7 cellular contexts compared by ENCODE assay signal in genomic region chr18:9093109-9093508, GRCh38. TPM values are rescaled to one million over a fixed set of nuclear protein-coding genes. Genes with fewer than 3 reads are reported as not detected.
A peak's percentile ranks its signal among the peaks of the same experiment; 100 is the strongest.
DNase-seq lines count a peak whose midpoint lies in the region; ATAC-seq, FAIRE-seq and TF ChIP-seq lines count a peak whose summit lies in the region.
"Not testable (repeated sequence)": the region's sequence is repeated elsewhere in the genome, so short reads cannot be mapped to it uniquely, and the experiment has no call there.

No MANE protein-coding gene starts in this region.

- not testable (repeated sequence) for H3K36me3 ChIP-seq in CD4-positive, CD25-positive, alpha-beta regulatory T cell (ENCODE audit: control insufficient read depth, insufficient read depth, low read length); HepG2 (replicated peaks in 1 of 2; ENCODE audit: control insufficient read depth in 1 of 2, insufficient read depth in 2 of 2, low read length in 2 of 2)

- POLR2A ChIA-PET in T-cell (lab: Charles Lee): interaction anchor here (0.6 to 0.7 kb wide), 6 partner anchors 23 to 399 kb away, joined by 3 to 6 read pairs (median 4); no protein-coding TSS in a partner anchor
- POLR2A ChIA-PET in activated CD4-positive, alpha-beta memory T cell treated with anti-CD3 and anti-CD28 coated beads, Interleukin-2, amount 10 ng/mL, durations not matched to agents 7 days and 5 days (lab: Charles Lee): interaction anchor here (1.0 to 27.5 kb wide), 6 partner anchors 4 to 156 kb away, joined by 3 to 1351 read pairs (median 384); partner anchors contain the start of genes ANKRD12 and NDUFV2
- POLR2A ChIA-PET in activated naive CD8-positive, alpha-beta T cell treated with anti-CD3 and anti-CD28 coated beads, Interleukin-2, amount 10 ng/mL, durations not matched to agents 7 days and 5 days (lab: Charles Lee): interaction anchor here (0.9 to 13.2 kb wide), 4 partner anchors 9 to 44 kb away, joined by 4 to 211 read pairs (median 5); partner anchors contain the start of genes ANKRD12 and NDUFV2
- POLR2A ChIA-PET in HepG2 (lab: Yijun Ruan, JAX): interaction anchor here (0.7 to 4.5 kb wide), 5 partner anchors 10 to 44 kb away, joined by 3 to 67 read pairs (median 3); partner anchors contain the start of genes ANKRD12 and NDUFV2

- peak overlapping the region in 2 of 3 donors; percentile 52 to 95 for H3K27ac Mint-ChIP-seq in CD4-positive, CD25-positive, alpha-beta regulatory T cell
- peak overlapping the region; percentile 61 to 69 for H3K27ac Mint-ChIP-seq in T-cell
- peak overlapping the region; percentile 98 for H3K27ac Mint-ChIP-seq in activated CD4-positive, alpha-beta memory T cell treated with anti-CD3 and anti-CD28 coated beads, Interleukin-2, amount 10 ng/mL, durations not matched to agents 7 days and 5 days
- peak overlapping the region; percentile 100 for H3K27ac Mint-ChIP-seq in activated T-helper 17 cell treated with anti-CD3 and anti-CD28 coated beads, Interleukin-2, amount 50 U/mL, for 72 hours
- H3K27ac Mint-ChIP-seq in activated naive CD8-positive, alpha-beta T cell treated with anti-CD3 and anti-CD28 coated beads, Interleukin-2, amount 10 ng/mL, durations not matched to agents 7 days and 5 days: peak overlapping the region; percentile 6
- H3K27ac Mint-ChIP-seq in stimulated activated effector memory CD8-positive, alpha-beta T cell treated with anti-CD3 and anti-CD28 coated beads, Interleukin-12 subunit alpha, Interleukin-12 subunit beta, amount 100 ng/mL, for 72 hours: peak overlapping the region; percentile 100

- H3K36me3 Mint-ChIP-seq in CD4-positive, CD25-positive, alpha-beta regulatory T cell; T-cell: not testable (repeated sequence)
- peaks cover 34% of the 10 kb centered on the region for H3K36me3 Mint-ChIP-seq in activated CD4-positive, alpha-beta memory T cell treated with anti-CD3 and anti-CD28 coated beads, Interleukin-2, amount 10 ng/mL, durations not matched to agents 7 days and 5 days (ENCODE audit: low read depth)
- peaks cover 62% of the 10 kb centered on the region for H3K36me3 Mint-ChIP-seq in activated T-helper 17 cell treated with anti-CD3 and anti-CD28 coated beads, Interleukin-2, amount 50 U/mL, for 72 hours (ENCODE audit: low read depth)
- peaks cover 17% of the 10 kb centered on the region for H3K36me3 Mint-ChIP-seq in activated naive CD8-positive, alpha-beta T cell treated with anti-CD3 and anti-CD28 coated beads, Interleukin-2, amount 10 ng/mL, durations not matched to agents 7 days and 5 days
- peaks cover 74% of the 10 kb centered on the region for H3K36me3 Mint-ChIP-seq in stimulated activated effector memory CD8-positive, alpha-beta T cell treated with anti-CD3 and anti-CD28 coated beads, Interleukin-12 subunit alpha, Interleukin-12 subunit beta, amount 100 ng/mL, for 72 hours

- not testable (repeated sequence) for H3K27me3 ChIP-seq in CD4-positive, CD25-positive, alpha-beta regulatory T cell (ENCODE audit: control insufficient read depth, insufficient read depth, low read length); HepG2 (ENCODE audit: control insufficient read depth in 1 of 2, insufficient read depth in 2 of 2, low read length in 2 of 2)

- BruUV-seq in HepG2 (replicated peaks; lab: Mats Ljungman, UMichigan): not testable (repeated sequence)

- H3K4me2 ChIP-seq in HepG2 (ENCODE audit: low read depth, low read length): peak overlapping the region; percentile 65; the same call in 1 of the 2 replicates

- not testable (repeated sequence) for H4K20me1 ChIP-seq in HepG2 (ENCODE audit: insufficient read depth, low read length)

- 25% methylated on average over 3 of the region's 3 CpGs for WGBS in HepG2 (ENCODE audit: low lambda C conversion rate)

- CTCF ChIA-PET in T-cell (lab: Charles Lee): interaction anchor here (0.6 to 1.0 kb wide), 4 partner anchors 13 to 96 kb away, joined by 3 to 4 read pairs (median 3); no protein-coding TSS in a partner anchor
- CTCF ChIA-PET in activated CD4-positive, alpha-beta memory T cell treated with anti-CD3 and anti-CD28 coated beads, Interleukin-2, amount 10 ng/mL, durations not matched to agents 7 days and 5 days (lab: Charles Lee): interaction anchor here (0.7 to 4.7 kb wide), 2 partner anchors 10 to 470 kb away, joined by 3 to 19 read pairs; no protein-coding TSS in a partner anchor
- CTCF ChIA-PET in HepG2 (lab: Yijun Ruan, JAX; ENCODE audit: low intra/inter-chr PET ratio, low total read pairs): not testable (repeated sequence)

- H3K4me3 ChIP-seq in CD4-positive, CD25-positive, alpha-beta regulatory T cell (ENCODE audit: low read depth, low read length); HepG2 (replicated peaks in 1 of 3; ENCODE audit: insufficient read depth in 1 of 3, low read depth in 2 of 3, low read length in 3 of 3): not testable (repeated sequence)

- peak overlapping the region; percentile 59 for H3K9ac ChIP-seq in HepG2 (ENCODE audit: insufficient read depth, low read depth, low read length)

- TF ChIP-seq CTCF in HepG2 (CRISPR knock-in tag; IDR thresholded peaks at IDR 0.05): not testable (repeated sequence)

- in situ Hi-C loops in HepG2 (cut with HindIII; ENCODE audit: extremely low pct_ligation_motif_present, low pct_unique_long_range_greater_than_20kb): not testable (repeated sequence)

- not testable (repeated sequence) for H3K79me2 ChIP-seq in HepG2 (ENCODE audit: insufficient read depth, low read length)

- TF ChIP-seq RAD21 in HepG2 (CRISPR knock-in tag; IDR thresholded peaks at IDR 0.05): not testable (repeated sequence)

- not testable (repeated sequence) for H3K9me3 Mint-ChIP-seq in CD4-positive, CD25-positive, alpha-beta regulatory T cell; T-cell; activated CD4-positive, alpha-beta memory T cell treated with anti-CD3 and anti-CD28 coated beads, Interleukin-2, amount 10 ng/mL, durations not matched to agents 7 days and 5 days; activated T-helper 17 cell treated with anti-CD3 and anti-CD28 coated beads, Interleukin-2, amount 50 U/mL, for 72 hours; activated naive CD8-positive, alpha-beta T cell treated with anti-CD3 and anti-CD28 coated beads, Interleukin-2, amount 10 ng/mL, durations not matched to agents 7 days and 5 days; stimulated activated effector memory CD8-positive, alpha-beta T cell treated with anti-CD3 and anti-CD28 coated beads, Interleukin-12 subunit alpha, Interleukin-12 subunit beta, amount 100 ng/mL, for 72 hours

- not testable (repeated sequence) for H3K4me3 Mint-ChIP-seq in CD4-positive, CD25-positive, alpha-beta regulatory T cell; T-cell; activated CD4-positive, alpha-beta memory T cell treated with anti-CD3 and anti-CD28 coated beads, Interleukin-2, amount 10 ng/mL, durations not matched to agents 7 days and 5 days; activated naive CD8-positive, alpha-beta T cell treated with anti-CD3 and anti-CD28 coated beads, Interleukin-2, amount 10 ng/mL, durations not matched to agents 7 days and 5 days; stimulated activated effector memory CD8-positive, alpha-beta T cell treated with anti-CD3 and anti-CD28 coated beads, Interleukin-12 subunit alpha, Interleukin-12 subunit beta, amount 100 ng/mL, for 72 hours
- H3K4me3 Mint-ChIP-seq in activated T-helper 17 cell treated with anti-CD3 and anti-CD28 coated beads, Interleukin-2, amount 50 U/mL, for 72 hours: peak overlapping the region; percentile 97

- not testable (repeated sequence) for H2AFZ ChIP-seq in HepG2 (ENCODE audit: low read length)

- not testable (repeated sequence) for H3K9me3 ChIP-seq in CD4-positive, CD25-positive, alpha-beta regulatory T cell (ENCODE audit: control insufficient read depth in 2 of 2, low read length in 2 of 2); HepG2 (ENCODE audit: low read length)

- intact Hi-C loops in HepG2 (cut with micrococcal nuclease; ENCODE audit: unreplicated experiment): not testable (repeated sequence)

- not testable (repeated sequence) for H3K27me3 Mint-ChIP-seq in CD4-positive, CD25-positive, alpha-beta regulatory T cell; T-cell; activated CD4-positive, alpha-beta memory T cell treated with anti-CD3 and anti-CD28 coated beads, Interleukin-2, amount 10 ng/mL, durations not matched to agents 7 days and 5 days; activated T-helper 17 cell treated with anti-CD3 and anti-CD28 coated beads, Interleukin-2, amount 50 U/mL, for 72 hours; activated naive CD8-positive, alpha-beta T cell treated with anti-CD3 and anti-CD28 coated beads, Interleukin-2, amount 10 ng/mL, durations not matched to agents 7 days and 5 days

- not testable (repeated sequence) for DNase-seq in CD4-positive, CD25-positive, alpha-beta regulatory T cell; T-cell; activated CD4-positive, alpha-beta memory T cell treated with anti-CD3 and anti-CD28 coated beads, Interleukin-2, amount 10 ng/mL, durations not matched to agents 7 days and 5 days; activated naive CD8-positive, alpha-beta T cell treated with anti-CD3 and anti-CD28 coated beads, Interleukin-2, amount 10 ng/mL, durations not matched to agents 7 days and 5 days; HepG2 (ENCODE audit: low spot score); stimulated activated effector memory CD8-positive, alpha-beta T cell treated with anti-CD3 and anti-CD28 coated beads, Interleukin-12 subunit alpha, Interleukin-12 subunit beta, amount 100 ng/mL, for 72 hours (ENCODE audit: low spot score in 2 of 2)

- peaks cover 35 to 93% (median 54%) of the 10 kb centered on the region in 4 donors for H3K4me1 Mint-ChIP-seq in CD4-positive, CD25-positive, alpha-beta regulatory T cell
- H3K4me1 Mint-ChIP-seq in T-cell: peaks cover 61 to 83% (median 82%) of the 10 kb centered on the region in 3 donors
- H3K4me1 Mint-ChIP-seq in activated CD4-positive, alpha-beta memory T cell treated with anti-CD3 and anti-CD28 coated beads, Interleukin-2, amount 10 ng/mL, durations not matched to agents 7 days and 5 days: peaks cover 90% of the 10 kb centered on the region
- H3K4me1 Mint-ChIP-seq in activated T-helper 17 cell treated with anti-CD3 and anti-CD28 coated beads, Interleukin-2, amount 50 U/mL, for 72 hours: peaks cover 56% of the 10 kb centered on the region
- H3K4me1 Mint-ChIP-seq in activated naive CD8-positive, alpha-beta T cell treated with anti-CD3 and anti-CD28 coated beads, Interleukin-2, amount 10 ng/mL, durations not matched to agents 7 days and 5 days: peaks cover 62% of the 10 kb centered on the region
- H3K4me1 Mint-ChIP-seq in stimulated activated effector memory CD8-positive, alpha-beta T cell treated with anti-CD3 and anti-CD28 coated beads, Interleukin-12 subunit alpha, Interleukin-12 subunit beta, amount 100 ng/mL, for 72 hours: peaks cover 84% of the 10 kb centered on the region

- ATAC-seq in CD4-positive, CD25-positive, alpha-beta regulatory T cell (ENCODE audit: low read depth in 2 of 2); T-cell (replicated peaks in 1 of 4); activated T-helper 17 cell treated with anti-CD3 and anti-CD28 coated beads, Interleukin-2, amount 50 U/mL, for 72 hours (replicated peaks); activated naive CD8-positive, alpha-beta T cell treated with anti-CD3 and anti-CD28 coated beads, Interleukin-2, amount 10 ng/mL, durations not matched to agents 7 days and 5 days (ENCODE audit: low read depth); HepG2; stimulated activated effector memory CD8-positive, alpha-beta T cell treated with anti-CD3 and anti-CD28 coated beads, Interleukin-12 subunit alpha, Interleukin-12 subunit beta, amount 100 ng/mL, for 72 hours: not testable (repeated sequence)

- not testable (repeated sequence) for FAIRE-seq in HepG2 (lab: Jason Lieb, UNC)

- not testable (repeated sequence) for H3K27ac ChIP-seq in CD4-positive, CD25-positive, alpha-beta regulatory T cell (ENCODE audit: insufficient read depth, low read length, poor library complexity, severe bottlenecking)
- H3K27ac ChIP-seq in HepG2 (ENCODE audit: extremely low read length, insufficient read depth, low read length): peak overlapping the region; percentile 80

- not testable (repeated sequence) for TF ChIP-seq POLR2A in HepG2 (IDR thresholded peaks at IDR 0.05; ENCODE audit: insufficient read depth in 1 of 2, low read depth in 2 of 2, low read length in 2 of 2)

- peaks cover 62% of the 10 kb centered on the region for H3K4me1 ChIP-seq in CD4-positive, CD25-positive, alpha-beta regulatory T cell (ENCODE audit: control insufficient read depth, insufficient read depth, low read length, poor library complexity, severe bottlenecking)
- peaks cover 77% of the 10 kb centered on the region for H3K4me1 ChIP-seq in HepG2 (ENCODE audit: insufficient read depth, low read length)

- not testable (repeated sequence) for TF ChIP-seq EP300 in HepG2 (IDR thresholded peaks at IDR 0.05; ENCODE audit: low read depth in 2 of 2, low read length in 2 of 2); HepG2 (CRISPR knock-in tag; IDR thresholded peaks at IDR 0.05; ENCODE audit: borderline replicate concordance)

RNA-seq across cellular contexts. Expression of gene NDUFV2, which starts 9.4 kb away (rescaled TPM):
- 207 TPM for total RNA-seq in CD4-positive, CD25-positive, alpha-beta regulatory T cell
- polyA plus RNA-seq in CD4-positive, CD25-positive, alpha-beta regulatory T cell: 100 to 1,000 TPM; 221 to 282 (median 255) TPM
- total RNA-seq in T-cell (100 to 1,000 TPM; 148 to 201 (median 156) TPM), HepG2 (2016; rRNA removed; fragmentation: Illumina TruSeq; extraction: Trizol) (299 and 369 TPM in 2 replicates)
- 100 to 1,000 TPM; 288 to 295 TPM for total RNA-seq in activated CD4-positive, alpha-beta memory T cell treated with anti-CD3 and anti-CD28 coated beads, Interleukin-2, amount 10 ng/mL, durations not matched to agents 7 days and 5 days
- total RNA-seq in activated T-helper 17 cell treated with anti-CD3 and anti-CD28 coated beads, Interleukin-2, amount 50 U/mL, for 72 hours: 100 to 1,000 TPM; 406 to 520 TPM
- total RNA-seq in activated naive CD8-positive, alpha-beta T cell treated with anti-CD3 and anti-CD28 coated beads, Interleukin-2, amount 10 ng/mL, durations not matched to agents 7 days and 5 days: 100 to 1,000 TPM; 166 to 168 TPM
- total RNA-seq in HepG2 (2016; cell fraction: cytosol; rRNA removed; fragmentation: Illumina TruSeq; extraction: Trizol; ENCODE audit: low read depth): 264 and 285 TPM in 2 replicates
- total RNA-seq in HepG2 (2016; cell fraction: insoluble cytoplasmic fraction; rRNA removed; fragmentation: Illumina TruSeq; extraction: Trizol): 309 and 377 TPM in 2 replicates
- 307 and 313 TPM in 2 replicates for total RNA-seq in HepG2 (2016; cell fraction: membrane; rRNA removed; fragmentation: Illumina TruSeq; extraction: Trizol)
- total RNA-seq in HepG2 (2016; cell fraction: nucleus; rRNA removed; fragmentation: Illumina TruSeq; extraction: Trizol): 175 and 186 TPM in 2 replicates
- polyA plus RNA-seq in HepG2 (2011; rRNA removed): 179 and 216 TPM in 2 replicates
- 94.3 and 126 TPM in 2 replicates for polyA plus RNA-seq in HepG2 (2011; cell fraction: cytosol; rRNA removed)
- polyA plus RNA-seq in HepG2 (2011; cell fraction: nucleus; rRNA removed): 54.4 and 62.6 TPM in 2 replicates
- polyA plus RNA-seq in HepG2 (2012): 148 and 182 TPM in 2 replicates
- polyA plus RNA-seq in HepG2 (2016; cell fraction: cytosol; fragmentation: Illumina TruSeq; extraction: Trizol; ENCODE audit: low read depth): 325 and 381 TPM in 2 replicates
- polyA plus RNA-seq in HepG2 (2016; cell fraction: insoluble cytoplasmic fraction; fragmentation: Illumina TruSeq; extraction: Trizol; ENCODE audit: low read depth): 331 and 354 TPM in 2 replicates
- 233 and 259 TPM in 2 replicates for polyA plus RNA-seq in HepG2 (2016; cell fraction: membrane; fragmentation: Illumina TruSeq; extraction: Trizol; ENCODE audit: low read depth)
- polyA plus RNA-seq in HepG2 (2016; cell fraction: nucleus; fragmentation: Illumina TruSeq; extraction: Trizol; ENCODE audit: insufficient read depth, low read depth): 182 and 183 TPM in 2 replicates
- 35.8 and 38.7 TPM in 2 replicates for polyA minus RNA-seq in HepG2 (2011; rRNA and poly(A)+ RNA removed; ENCODE audit: low replicate concordance)
- polyA minus RNA-seq in HepG2 (2011; cell fraction: cytosol; rRNA and poly(A)+ RNA removed): 26.0 and 35.7 TPM in 2 replicates
- polyA minus RNA-seq in HepG2 (2011; cell fraction: nucleus; rRNA and poly(A)+ RNA removed): 279 and 305 TPM in 2 replicates

RNA-seq across cellular contexts. Expression of gene ANKRD12, which starts 43.5 kb away (rescaled TPM):
- 200 TPM for total RNA-seq in CD4-positive, CD25-positive, alpha-beta regulatory T cell
- 10 to 100 TPM; 28.2 to 41.9 (median 37.0) TPM for polyA plus RNA-seq in CD4-positive, CD25-positive, alpha-beta regulatory T cell
- total RNA-seq in T-cell: 100 to 1,000 TPM; 183 to 211 (median 199) TPM
- total RNA-seq in activated CD4-positive, alpha-beta memory T cell treated with anti-CD3 and anti-CD28 coated beads, Interleukin-2, amount 10 ng/mL, durations not matched to agents 7 days and 5 days: 100 to 1,000 TPM; 103 to 111 TPM
- 100 to 1,000 TPM; 104 to 170 TPM for total RNA-seq in activated T-helper 17 cell treated with anti-CD3 and anti-CD28 coated beads, Interleukin-2, amount 50 U/mL, for 72 hours
- 100 to 1,000 TPM; 107 to 117 TPM for total RNA-seq in activated naive CD8-positive, alpha-beta T cell treated with anti-CD3 and anti-CD28 coated beads, Interleukin-2, amount 10 ng/mL, durations not matched to agents 7 days and 5 days
- total RNA-seq in HepG2 (2016; rRNA removed; fragmentation: Illumina TruSeq; extraction: Trizol): 16.8 and 23.2 TPM in 2 replicates
- 185 and 208 TPM in 2 replicates for total RNA-seq in HepG2 (2016; cell fraction: cytosol; rRNA removed; fragmentation: Illumina TruSeq; extraction: Trizol; ENCODE audit: low read depth)
- total RNA-seq in HepG2 (2016; cell fraction: insoluble cytoplasmic fraction; rRNA removed; fragmentation: Illumina TruSeq; extraction: Trizol): 13.8 and 24.0 TPM in 2 replicates
- 82.6 and 97.9 TPM in 2 replicates for total RNA-seq in HepG2 (2016; cell fraction: membrane; rRNA removed; fragmentation: Illumina TruSeq; extraction: Trizol)
- total RNA-seq in HepG2 (2016; cell fraction: nucleus; rRNA removed; fragmentation: Illumina TruSeq; extraction: Trizol): 25.9 and 32.4 TPM in 2 replicates
- polyA plus RNA-seq in HepG2 (2011; rRNA removed): 5.0 and 6.0 TPM in 2 replicates
- 1.1 and 3.2 TPM in 2 replicates for polyA plus RNA-seq in HepG2 (2011; cell fraction: cytosol; rRNA removed)
- 11.1 and 12.2 TPM in 2 replicates for polyA plus RNA-seq in HepG2 (2011; cell fraction: nucleus; rRNA removed)
- polyA plus RNA-seq in HepG2 (2012): 12.0 and 13.7 TPM in 2 replicates
- polyA plus RNA-seq in HepG2 (2016; cell fraction: cytosol; fragmentation: Illumina TruSeq; extraction: Trizol; ENCODE audit: low read depth): 0.16 and 0.49 TPM in 2 replicates
- 6.2 and 6.3 TPM in 2 replicates for polyA plus RNA-seq in HepG2 (2016; cell fraction: insoluble cytoplasmic fraction; fragmentation: Illumina TruSeq; extraction: Trizol; ENCODE audit: low read depth)
- polyA plus RNA-seq in HepG2 (2016; cell fraction: membrane; fragmentation: Illumina TruSeq; extraction: Trizol; ENCODE audit: low read depth): 0.37 and 0.38 TPM in 2 replicates
- polyA plus RNA-seq in HepG2 (2016; cell fraction: nucleus; fragmentation: Illumina TruSeq; extraction: Trizol; ENCODE audit: insufficient read depth, low read depth): 22.3 and 24.5 TPM in 2 replicates
- polyA minus RNA-seq in HepG2 (2011; rRNA and poly(A)+ RNA removed; ENCODE audit: low replicate concordance): 17.9 and 18.3 TPM in 2 replicates
- 40.9 and 44.7 TPM in 2 replicates for polyA minus RNA-seq in HepG2 (2011; cell fraction: cytosol; rRNA and poly(A)+ RNA removed)
- polyA minus RNA-seq in HepG2 (2011; cell fraction: nucleus; rRNA and poly(A)+ RNA removed): 80.1 and 85.7 TPM in 2 replicates

Comparison
In these comparisons a context has a peak if more than half of its experiments do, and no peak if none do; other contexts are left out.
1. H3K27ac Mint-ChIP-seq: peak in every context shown above with its lines; median percentile 100 in activated T-helper 17 cell treated with anti-CD3 and anti-CD28 coated beads, Interleukin-2, amount 50 U/mL, for 72 hours; 100 in stimulated activated effector memory CD8-positive, alpha-beta T cell treated with anti-CD3 and anti-CD28 coated beads, Interleukin-12 subunit alpha, Interleukin-12 subunit beta, amount 100 ng/mL, for 72 hours; 98 in activated CD4-positive, alpha-beta memory T cell treated with anti-CD3 and anti-CD28 coated beads, Interleukin-2, amount 10 ng/mL, durations not matched to agents 7 days and 5 days; 74 in CD4-positive, CD25-positive, alpha-beta regulatory T cell; 65 in T-cell; 6 in activated naive CD8-positive, alpha-beta T cell treated with anti-CD3 and anti-CD28 coated beads, Interleukin-2, amount 10 ng/mL, durations not matched to agents 7 days and 5 days.